In the genomic region with DNA sequence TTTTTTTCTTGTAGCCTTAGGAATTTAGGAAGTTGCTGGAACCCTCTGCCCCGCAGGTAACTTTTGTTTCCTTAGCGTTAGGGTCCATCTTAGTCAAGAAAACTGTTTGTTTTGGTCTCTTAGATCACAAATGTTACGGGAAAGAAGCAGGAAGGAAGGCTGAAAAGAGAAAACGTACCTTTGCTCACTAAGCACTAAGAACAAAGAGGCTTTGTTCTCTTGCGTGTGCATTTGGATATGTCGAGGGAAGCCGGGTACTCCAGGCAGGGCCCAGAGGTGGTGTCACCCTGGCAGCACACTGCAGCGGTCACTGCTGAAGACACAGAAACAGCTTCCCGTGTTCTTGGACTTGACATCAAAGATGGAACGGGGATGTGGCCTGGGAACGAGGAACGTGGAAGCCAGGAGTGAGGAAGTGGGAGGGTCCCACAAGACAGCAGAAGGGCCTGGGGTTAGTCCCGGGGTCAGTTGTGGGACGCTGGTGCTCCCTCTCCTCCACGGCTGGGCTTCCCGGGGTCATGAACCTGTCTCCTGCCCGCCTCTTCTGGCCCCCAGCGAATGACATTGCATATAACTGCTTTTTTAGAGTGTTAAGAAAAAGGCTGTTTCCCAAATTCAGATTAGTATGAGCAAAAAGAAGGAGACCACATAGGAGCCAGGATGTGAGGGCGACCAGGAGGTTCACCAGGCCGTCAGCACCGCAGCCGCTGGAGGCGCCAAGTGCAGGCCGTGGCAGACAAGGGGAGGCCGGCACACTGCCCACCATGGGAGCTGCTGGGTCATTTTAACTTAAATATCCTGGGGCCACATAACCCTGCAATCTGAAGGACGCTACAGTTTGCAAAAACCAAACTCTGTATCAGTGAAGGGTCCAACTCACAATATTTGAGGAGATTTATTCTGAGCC, we compare ENCODE assay signal across 16 cellular contexts. TPM values are rescaled to one million over a fixed set of nuclear protein-coding genes. Genes with fewer than 3 reads are reported as not detected.
DNase-seq lines count a peak whose midpoint lies in the region; ATAC-seq and TF ChIP-seq lines count a peak whose summit lies in the region.
"Had no signal": no experiment of that assay in that cellular context is flagged by ENCODE, and none has a peak within 500 bp of the region (broad histone marks: within the 10 kb centered on the region; RNA-seq: fewer than 3 reads in every experiment).

No MANE protein-coding gene starts in this region.

- no peak for TF ChIP-seq EP300 in stomach (IDR thresholded peaks at IDR 0.05)

- H3K27me3 ChIP-seq in HUES48 (ENCODE audit: control insufficient read depth, insufficient read depth, low read length) = no peaks in the 10 kb centered on the region
- H3K27me3 ChIP-seq in duodenal mucosa (ENCODE audit: control insufficient read depth in 1 of 2, insufficient read depth in 2 of 2, low read length in 2 of 2) = no peaks in the 10 kb centered on the region
- no peaks in the 10 kb centered on the region for H3K27me3 ChIP-seq in lung (ENCODE audit: control insufficient read depth, insufficient read depth)
- no peaks in the 10 kb centered on the region for H3K27me3 ChIP-seq in stomach
- H3K27me3 ChIP-seq: BLaER1 had no signal

- peaks cover 9% of the 10 kb centered on the region; the same call in 1 of the 2 replicates for H3K36me3 ChIP-seq in HUES48 (ENCODE audit: control insufficient read depth, insufficient read depth, low read length)
- H3K36me3 ChIP-seq in duodenal mucosa (ENCODE audit: control insufficient read depth in 1 of 2, insufficient read depth in 2 of 2, low read length in 2 of 2) = peaks cover 0 to 3% of the 10 kb centered on the region in 2 donors
- H3K36me3 ChIP-seq in lung (ENCODE audit: control insufficient read depth in 2 of 2, insufficient read depth in 2 of 2, low read length in 2 of 2) = peaks cover 0 to 4% of the 10 kb centered on the region in 2 donors
- H3K36me3 ChIP-seq in stomach = no peaks in the 10 kb centered on the region

- H3K4me1 ChIP-seq in HUES48 (ENCODE audit: control insufficient read depth, insufficient read depth, low read length) (peaks cover 18% of the 10 kb centered on the region), duodenal mucosa (ENCODE audit: control insufficient read depth in 1 of 2, insufficient read depth in 2 of 2, low read length in 2 of 2) (peaks cover 28 to 48% of the 10 kb centered on the region in 2 donors), lung (ENCODE audit: control insufficient read depth in 2 of 2, insufficient read depth in 2 of 2, low read length in 2 of 2) (peaks cover 10 to 35% of the 10 kb centered on the region in 2 donors), stomach (peaks cover 25 to 61% (median 44%) of the 10 kb centered on the region in 4 donors)

- intact Hi-C loops in stomach (cut with DNase I; ENCODE audit: low total_unique reads) = no loop called here

- H3K9me3 ChIP-seq in HUES48 (ENCODE audit: control insufficient read depth, insufficient read depth, low read length) = no peaks in the 10 kb centered on the region
- no peaks in the 10 kb centered on the region for H3K9me3 ChIP-seq in duodenal mucosa (ENCODE audit: control insufficient read depth in 1 of 2, low read length in 2 of 2)
- no peaks in the 10 kb centered on the region for H3K9me3 ChIP-seq in lung (ENCODE audit: control insufficient read depth in 2 of 2, insufficient read depth in 1 of 2, low read length in 1 of 2)
- H3K9me3 ChIP-seq in stomach = no peaks in the 10 kb centered on the region
- H3K9me3 ChIP-seq: BLaER1, SK-N-SH had no signal

- TF ChIP-seq POLR2A in stomach (IDR thresholded peaks at IDR 0.05) = no peak

- ATAC-seq in lung (ENCODE audit: insufficient read depth, low FRiP score) (no peak), HG02759 (IDR thresholded peaks at IDR 0.05; ENCODE audit: unreplicated experiment) (no peak)
- ATAC-seq: activated naive CD4-positive, alpha-beta T cell treated with anti-CD3 and anti-CD28 coated beads, Interleukin-2, amount 50 U/mL, for 72 hours; stimulated activated naive B cell treated with anti-CD40 and anti-IgM and Interleukin-4, amounts not matched to agents 10 μg/mL and 1 μg/mL and 100 μg/mL, for 72 hours had no signal

- H3K9ac ChIP-seq in HUES48 (ENCODE audit: low read depth, low read length) = no peak overlapping the region
- H3K9ac ChIP-seq in duodenal mucosa (ENCODE audit: low read depth in 1 of 2, low read length in 2 of 2) = peak overlapping the region; percentile 3 to 18
- H3K9ac ChIP-seq: BLaER1, SK-N-SH had no signal

- DNase-seq in lung (ENCODE audit: low spot score) (no peak), stomach (no peak), NCI-H146 (lab: John Stamatoyannopoulos, UW) (no peak), NCI-H510A (lab: John Stamatoyannopoulos, UW) (no peak), GM20000 (ENCODE audit: low spot score) (no peak)
- DNase-seq: DND-41; midbrain; SK-N-SH; stimulated activated CD4-positive, alpha-beta T cell treated with anti-CD3 and anti-CD28 coated beads, Interleukin-4, amount 100 ng/mL, for 4 hours; stimulated activated naive B cell treated with anti-CD40 and anti-IgM and Interleukin-4, amounts not matched to agents 10 μg/mL and 1 μg/mL and 100 μg/mL, for 72 hours had no signal

- WGBS in lung, 2 donors = 62 to 72% methylated on average over 26 of the region's 26 CpGs
- 59 to 67% (median 66%) methylated on average over 26 of the region's 26 CpGs for WGBS in stomach, 5 donors

- H3K27ac ChIP-seq in HUES48 (ENCODE audit: low read depth, low read length) (peak overlapping the region; percentile 14), duodenal mucosa (ENCODE audit: low read depth, low read length) (no peak overlapping the region), lung (ENCODE audit: low read depth in 1 of 2, low read length in 1 of 2) (peak overlapping the region; percentile 73 to 81), stomach (peak overlapping the region in 4 of 5 donors; percentile 70 to 83 (median 78))
- H3K27ac ChIP-seq: BLaER1, VCaP had no signal

- H3K4me3 ChIP-seq in HUES48 (ENCODE audit: low read depth, low read length) (no peak overlapping the region), duodenal mucosa (ENCODE audit: low read depth in 1 of 2, low read length in 2 of 2) (peak overlapping the region in 1 of 2 donors; percentile 21), lung (no peak overlapping the region), stomach (no peak overlapping the region)
- H3K4me3 ChIP-seq: BLaER1 had no signal

- TF ChIP-seq CTCF in lung (IDR thresholded peaks at IDR 0.05; ENCODE audit: control extremely low read depth, extremely low read depth) (no peak), stomach (IDR thresholded peaks at IDR 0.05) (no peak), GM20000 (IDR thresholded peaks at IDR 0.05; ENCODE audit: extremely low read depth, missing control alignments) (no peak)

RNA-seq across cellular contexts. Expression of a gene that starts 31.6 kb away (rescaled TPM):
- total RNA-seq in lung (100 to 1,000 TPM; 262 to 317 TPM), stomach (10 to 100 TPM in 4 of 5 donors, 1 to 10 TPM in 1; 9.9 to 70.9 (median 17.8) TPM)
- polyA plus RNA-seq in lung (10 to 100 TPM; 46.3 to 62.9 TPM), stomach (1 to 10 TPM; 1.1 to 2.5 (median 1.3) TPM)
